13 cellular contexts compared by ENCODE assay signal in genomic region chr15:61382927-61383326, GRCh38.
"Had no signal": no experiment of that assay in that cellular context is flagged by ENCODE, and none has a peak within 500 bp of the region (broad histone marks: within the 10 kb centered on the region; RNA-seq: fewer than 3 reads in every experiment).

No MANE protein-coding gene starts in this region.

- ATAC-seq: body of pancreas; heart left ventricle; psoas muscle; stimulated activated naive CD8-positive, alpha-beta T cell treated with anti-CD3 and anti-CD28 coated beads, Interleukin-15, amount 100 ng/mL, for 72 hours; upper lobe of right lung had no signal

- H3K4me3 ChIP-seq: body of pancreas, heart left ventricle, psoas muscle, sigmoid colon, testis, upper lobe of right lung had no signal

- FAIRE-seq: frontal cortex had no signal

- DNase-seq: activated CD4-positive, alpha-beta T cell treated with anti-CD3 and anti-CD28 coated beads, Interleukin-2, amount 10 ng/mL, durations not matched to agents 24 days and 14 days; activated naive CD4-positive, alpha-beta T cell; body of pancreas; endodermal cell; heart left ventricle; psoas muscle; sigmoid colon; stimulated activated CD4-positive, alpha-beta T cell treated with anti-CD3 and anti-CD28 coated beads, Interleukin-4, amount 100 ng/mL, for 4 hours; stimulated activated naive CD8-positive, alpha-beta T cell treated with anti-CD3 and anti-CD28 coated beads, Interleukin-15, amount 100 ng/mL, for 72 hours; T-helper 1 cell; testis; upper lobe of right lung had no signal
